ENCODE assay signal across 8 cellular contexts in the genomic region with DNA sequence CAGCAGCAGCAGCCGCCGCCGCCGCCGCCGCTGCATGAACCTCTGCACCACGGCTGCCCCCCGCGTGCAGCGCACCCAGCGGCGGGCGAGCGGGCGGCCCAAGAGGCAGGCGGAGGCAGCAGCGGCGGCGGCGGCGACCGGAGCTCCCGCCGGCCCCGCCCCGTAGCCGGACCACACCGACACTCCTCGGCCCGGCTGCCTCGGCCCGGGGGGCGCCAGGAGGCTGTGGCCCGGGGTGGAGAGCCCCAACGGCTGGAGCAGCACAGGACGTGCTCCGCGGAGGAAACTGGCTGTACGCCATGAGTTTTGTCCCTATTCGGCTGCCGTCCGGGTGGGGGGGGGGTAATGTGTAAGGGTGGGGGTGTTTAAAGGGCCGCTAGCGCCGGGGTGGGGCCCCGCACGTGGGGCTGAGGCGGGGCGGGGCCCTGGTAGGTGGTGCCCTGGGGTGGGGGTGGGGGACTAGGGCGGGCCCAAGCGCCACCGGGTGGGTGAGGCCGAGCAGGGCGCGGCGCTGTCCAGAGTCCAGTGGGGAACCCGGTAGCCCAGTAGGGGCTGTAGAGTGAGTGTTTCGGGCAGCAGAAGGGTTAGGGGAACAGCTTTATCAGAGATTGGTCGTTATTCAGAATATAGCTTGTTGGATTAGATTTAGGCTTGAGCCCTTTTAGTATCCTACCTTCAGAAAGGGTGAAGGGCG. TPM values are rescaled to one million over a fixed set of nuclear protein-coding genes. Genes with fewer than 3 reads are reported as not detected.
A peak's percentile ranks its signal among the peaks of the same experiment; 100 is the strongest.
DNase-seq lines count a peak whose midpoint lies in the region; ATAC-seq and TF ChIP-seq lines count a peak whose summit lies in the region.

A gene with protein sequence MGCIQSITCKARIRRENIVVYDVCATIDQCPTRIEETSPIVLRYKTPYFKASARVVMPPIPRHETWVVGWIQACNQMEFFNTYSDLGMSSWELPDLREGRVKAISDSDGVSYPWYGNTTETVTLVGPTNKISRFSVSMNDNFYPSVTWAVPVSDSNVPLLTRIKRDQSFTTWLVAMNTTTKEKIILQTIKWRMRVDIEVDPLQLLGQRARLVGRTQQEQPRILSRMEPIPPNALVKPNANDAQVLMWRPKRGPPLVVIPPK (minus strand): TSS at position 301 of the 694 bp plus-strand sequence. CDS start 753 bp downstream, outside the sequence.

- H3K36me3 ChIP-seq in WERI-Rb-1 (no peaks in the 10 kb centered on the region), spleen (no peaks in the 10 kb centered on the region)

- no peak for TF ChIP-seq POLR2A in spleen (IDR thresholded peaks at IDR 0.05)

- H3K4me1 ChIP-seq in spleen: peaks cover 6 to 31% (median 19%) of the 10 kb centered on the region in 6 donors

- TF ChIP-seq CTCF in GM12874 (IDR thresholded peaks at IDR 0.05; ENCODE audit: insufficient read depth, low read depth, low read length) (0 out of 2 replicates have a peak, but pooled peaks have one; percentile 3), WERI-Rb-1 (IDR thresholded peaks at IDR 0.05; ENCODE audit: low read depth, low read length) (0 out of 2 replicates have a peak, but pooled peaks have one; percentile 22), cardiac fibroblast (IDR thresholded peaks at IDR 0.05; ENCODE audit: low read depth, low read length) (peak; percentile 5), spleen (IDR thresholded peaks at IDR 0.05 in 8 of 11, conservative IDR thresholded peaks at IDR 0.05 in 3 of 11) (peak in 4 of 11 experiments; percentile 4 to 32 (median 10))

- ATAC-seq in HG02571 (IDR thresholded peaks at IDR 0.05; ENCODE audit: unreplicated experiment): peak; percentile 34

- intact Hi-C loops in spleen (cut with DNase I; ENCODE audit: low total_unique reads): loop anchor here (10.0 kb wide), 1 partner anchor 242 kb away; no protein-coding TSS in a partner anchor

- H3K27me3 ChIP-seq in WERI-Rb-1 (ENCODE audit: insufficient read depth, low read depth, severe bottlenecking) (peaks cover 2% of the 10 kb centered on the region), spleen (replicated peaks in 1 of 7) (peaks cover 0 to 57% (median 14%) of the 10 kb centered on the region in 7 donors)

- WGBS in spleen, 5 donors: 1 to 3% (median 1%) methylated on average over 10 to 60 of the region's 60 CpGs

- H3K9me3 ChIP-seq in WERI-Rb-1 (ENCODE audit: severe bottlenecking) (no peaks in the 10 kb centered on the region), spleen (no peaks in the 10 kb centered on the region)

- H3K4me3 ChIP-seq in WERI-Rb-1 (ENCODE audit: low read depth, low read length) (peak within 1 kb of the TSS; percentile 50), cardiac fibroblast (replicated peaks in 1 of 2; ENCODE audit: low read depth in 2 of 2, low read length in 2 of 2) (peak within 1 kb of the TSS; percentile 49 to 60), spleen (peak within 1 kb of the TSS; percentile 41 to 84 (median 62))

- DNase-seq in NCI-H146 treated with DMSO at 0.1 percent for 48 hours (lab: John Stamatoyannopoulos, UW; ENCODE audit: unreplicated experiment) (peak; percentile 19), WERI-Rb-1 (peak; percentile 87), cardiac fibroblast (ENCODE audit: low read depth in 2 of 2) (peak; percentile 60 to 64), inferior parietal cortex (ENCODE audit: extremely low spot score) (peak; percentile 53), spleen (peak; percentile 86), superior temporal gyrus (ENCODE audit: extremely low spot score) (no peak)

- 0 out of 2 replicates have a peak within 1 kb of the TSS, but pooled peaks have one; percentile 24 for H3K27ac ChIP-seq in WERI-Rb-1
- H3K27ac ChIP-seq in spleen: peak within 1 kb of the TSS in 6 of 8 donors; percentile 35 to 66 (median 58)

RNA-seq across cellular contexts. Expression of the gene that starts here (rescaled TPM):
- 1 to 10 TPM in 6 of 7 donors, under 1 TPM in 1; 0.64 to 3.0 (median 1.6) TPM for total RNA-seq in spleen
- under 1 TPM; 0.41 to 0.93 (median 0.80) TPM for polyA plus RNA-seq in spleen
